Comparison of ENCODE assay signal across 21 cellular contexts in the genomic region with DNA sequence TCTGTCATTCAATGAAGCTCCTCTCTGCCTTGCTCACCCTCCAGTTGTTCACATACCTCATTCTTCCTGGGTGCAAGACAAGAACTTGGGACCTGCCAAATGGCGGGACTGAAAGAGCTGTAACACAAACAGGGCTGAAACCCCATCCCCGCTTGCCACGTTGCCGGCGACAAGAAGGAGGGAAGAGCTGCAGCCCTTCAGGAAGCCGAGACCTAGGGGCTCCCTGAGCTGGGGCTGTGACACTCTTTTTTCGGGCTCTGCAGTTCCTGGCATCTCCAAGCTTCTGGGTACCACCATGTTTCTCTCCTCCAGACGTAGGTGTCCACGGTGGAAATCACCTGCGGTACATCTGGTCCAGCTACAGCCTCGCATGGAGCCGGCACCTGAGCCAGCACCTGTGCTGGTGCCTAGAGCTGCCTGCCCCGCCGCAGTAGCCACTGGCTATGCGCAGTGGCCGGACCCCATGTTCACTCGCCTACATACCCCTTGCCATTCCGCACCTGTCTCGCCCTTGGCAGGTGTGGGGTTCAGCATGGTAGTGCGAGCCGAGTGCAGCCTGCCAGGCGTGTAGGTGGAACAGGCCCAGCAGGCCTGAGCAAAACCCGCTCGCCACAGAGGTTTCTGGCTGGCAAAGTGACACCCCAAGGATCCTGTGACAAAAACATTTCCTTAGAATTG.
"Had no signal": no experiment of that assay in that cellular context is flagged by ENCODE, and none has a peak within 500 bp of the region (broad histone marks: within the 10 kb centered on the region; RNA-seq: fewer than 3 reads in every experiment).

No MANE protein-coding gene starts in this region.

- H2AFZ ChIP-seq: parathyroid adenoma had no signal

- H3K27me3 ChIP-seq: esophagus squamous epithelium, heart right ventricle, upper lobe of left lung had no signal

- H3K9ac ChIP-seq: parathyroid adenoma had no signal

- H3K36me3 Mint-ChIP-seq: activated naive CD8-positive, alpha-beta T cell treated with anti-CD3 and anti-CD28 coated beads for 36 hours; stimulated activated effector memory CD8-positive, alpha-beta T cell treated with anti-CD3 and anti-CD28 coated beads, Interleukin-12 subunit alpha, Interleukin-12 subunit beta, amount 100 ng/mL, for 72 hours had no signal

- DNase-seq: activated CD4-positive, alpha-beta T cell treated with anti-CD3 and anti-CD28 coated beads for 4 hours; activated CD4-positive, alpha-beta T cell treated with anti-CD3 and anti-CD28 coated beads, Interleukin-2, amount 50 U/mL, for 4 hours; activated CD8-positive, alpha-beta memory T cell treated with anti-CD3 and anti-CD28 coated beads for 24 hours; activated effector memory CD4-positive, alpha-beta T cell treated with anti-CD3 and anti-CD28 coated beads, Interleukin-2, amount 50 U/mL, for 16 hours; activated naive CD4-positive, alpha-beta T cell treated with anti-CD3 and anti-CD28 coated beads for 36 hours; activated naive CD8-positive, alpha-beta T cell treated with anti-CD3 and anti-CD28 coated beads for 36 hours; amniotic stem cell; esophagus squamous epithelium; foreskin melanocyte; heart right ventricle; kidney glomerular epithelial cell; stimulated activated CD4-positive, alpha-beta T cell treated with anti-CD3 and anti-CD28 coated beads, Interleukin-12 subunit alpha, Interleukin-12 subunit beta, amount 100 ng/mL, for 4 hours; stimulated activated CD4-positive, alpha-beta T cell treated with anti-CD3 and anti-CD28 coated beads, Interleukin-4, amount 100 ng/mL, for 1 hour had no signal

- H3K27me3 Mint-ChIP-seq: activated naive CD8-positive, alpha-beta T cell treated with anti-CD3 and anti-CD28 coated beads for 36 hours; dendritic cell treated with granulocyte-macrophage colony-stimulating factor and Interleukin-4, amounts not matched to agents 40 ng/mL and 50 ng/mL, for 4 days; stimulated activated naive CD8-positive, alpha-beta T cell treated with anti-CD3 and anti-CD28 coated beads, Interleukin-15, Interleukin-2, amounts not matched to agents 100 ng/mL and 50 ng/mL, for 24 hours had no signal

- H3K4me1 ChIP-seq: esophagus squamous epithelium, heart right ventricle, parathyroid adenoma, upper lobe of left lung had no signal

- ATAC-seq: heart right ventricle, left lobe of liver had no signal

- H3K9me3 ChIP-seq: esophagus squamous epithelium, upper lobe of left lung had no signal

- H3K4me3 Mint-ChIP-seq: activated naive CD4-positive, alpha-beta T cell treated with anti-CD3 and anti-CD28 coated beads for 36 hours; activated naive CD8-positive, alpha-beta T cell treated with anti-CD3 and anti-CD28 coated beads for 36 hours; activated T-helper 1 cell treated with anti-CD3 and anti-CD28 coated beads, Interleukin-12 subunit alpha, Interleukin-12 subunit beta, Interleukin-2, Interleukin-4 antibody, amounts not matched to agents 30 ng/mL and 10 ng/mL and 1 ng/mL, durations not matched to agents 14 hours and 24 hours and 36 hours; dendritic cell treated with granulocyte-macrophage colony-stimulating factor and Interleukin-4, amounts not matched to agents 40 ng/mL and 50 ng/mL, for 4 days; stimulated activated effector memory CD8-positive, alpha-beta T cell treated with anti-CD3 and anti-CD28 coated beads, Interleukin-12 subunit alpha, Interleukin-12 subunit beta, amount 100 ng/mL, for 72 hours; stimulated activated naive CD8-positive, alpha-beta T cell treated with anti-CD3 and anti-CD28 coated beads, Interleukin-15, Interleukin-2, amounts not matched to agents 100 ng/mL and 50 ng/mL, for 24 hours had no signal

- H3K4me3 ChIP-seq: esophagus squamous epithelium, heart right ventricle, upper lobe of left lung had no signal

- H3K79me2 ChIP-seq: parathyroid adenoma had no signal

- H3K36me3 ChIP-seq: esophagus squamous epithelium, heart right ventricle, upper lobe of left lung had no signal

- H3K27ac ChIP-seq: esophagus squamous epithelium, heart right ventricle, parathyroid adenoma, upper lobe of left lung, VCaP had no signal

- H3K4me1 Mint-ChIP-seq: activated naive CD8-positive, alpha-beta T cell treated with anti-CD3 and anti-CD28 coated beads for 36 hours; stimulated activated effector memory CD8-positive, alpha-beta T cell treated with anti-CD3 and anti-CD28 coated beads, Interleukin-12 subunit alpha, Interleukin-12 subunit beta, amount 100 ng/mL, for 72 hours had no signal

- H3K27ac Mint-ChIP-seq: activated naive CD4-positive, alpha-beta T cell treated with anti-CD3 and anti-CD28 coated beads for 36 hours; activated naive CD8-positive, alpha-beta T cell treated with anti-CD3 and anti-CD28 coated beads for 36 hours; activated T-helper 1 cell treated with anti-CD3 and anti-CD28 coated beads, Interleukin-12 subunit alpha, Interleukin-12 subunit beta, Interleukin-2, Interleukin-4 antibody, amounts not matched to agents 30 ng/mL and 10 ng/mL and 1 ng/mL, durations not matched to agents 14 hours and 24 hours and 36 hours; dendritic cell treated with granulocyte-macrophage colony-stimulating factor and Interleukin-4, amounts not matched to agents 40 ng/mL and 50 ng/mL, for 4 days; stimulated activated effector memory CD8-positive, alpha-beta T cell treated with anti-CD3 and anti-CD28 coated beads, Interleukin-12 subunit alpha, Interleukin-12 subunit beta, amount 100 ng/mL, for 72 hours; stimulated activated naive CD8-positive, alpha-beta T cell treated with anti-CD3 and anti-CD28 coated beads, Interleukin-15, Interleukin-2, amounts not matched to agents 100 ng/mL and 50 ng/mL, for 24 hours had no signal

- H3K9me3 Mint-ChIP-seq: activated naive CD4-positive, alpha-beta T cell treated with anti-CD3 and anti-CD28 coated beads for 36 hours; activated naive CD8-positive, alpha-beta T cell treated with anti-CD3 and anti-CD28 coated beads for 36 hours; activated T-helper 1 cell treated with anti-CD3 and anti-CD28 coated beads, Interleukin-12 subunit alpha, Interleukin-12 subunit beta, Interleukin-2, Interleukin-4 antibody, amounts not matched to agents 30 ng/mL and 10 ng/mL and 1 ng/mL, durations not matched to agents 14 hours and 24 hours and 36 hours; stimulated activated naive CD8-positive, alpha-beta T cell treated with anti-CD3 and anti-CD28 coated beads, Interleukin-15, Interleukin-2, amounts not matched to agents 100 ng/mL and 50 ng/mL, for 24 hours had no signal
